8 cellular contexts compared by ENCODE assay signal in genomic region chr22:23376256-23376655, GRCh38.
A peak's percentile ranks its signal among the peaks of the same experiment; 100 is the strongest.
DNase-seq lines count a peak whose midpoint lies in the region; ATAC-seq and TF ChIP-seq lines count a peak whose summit lies in the region.

No MANE protein-coding gene starts in this region.

- peak; percentile 19 for DNase-seq in MG63
- DNase-seq in activated T-helper 2 cell treated with anti-CD3 and anti-CD28 coated beads, Interferon-gamma antibody, Interleukin-2, Interleukin-4, amounts not matched to agents 10 μg/mL and 5 μg/mL and 100 μg/mL, durations not matched to agents 14 hours and 24 hours and 36 hours (ENCODE audit: low spot score) = peak; percentile 18
- DNase-seq in naive thymus-derived CD8-positive, alpha-beta T cell = peak in 1 of 10 donors; percentile 7
- DNase-seq in uterus = no peak
- no peak for DNase-seq in NCI-H128 (lab: John Stamatoyannopoulos, UW; ENCODE audit: unreplicated experiment)
- DNase-seq in cortex of kidney (lab: John Stamatoyannopoulos, UW) = no peak

- no peak overlapping the region for H3K4me3 Mint-ChIP-seq in activated T-helper 2 cell treated with anti-CD3 and anti-CD28 coated beads, Interferon-gamma antibody, Interleukin-2, Interleukin-4, amounts not matched to agents 10 μg/mL and 5 μg/mL and 100 μg/mL, durations not matched to agents 14 hours and 24 hours and 36 hours (ENCODE audit: low read depth)
- H3K4me3 Mint-ChIP-seq in naive thymus-derived CD8-positive, alpha-beta T cell = no peak overlapping the region

- H3K4me1 ChIP-seq in uterus = no peaks in the 10 kb centered on the region

- peaks cover 1% of the 10 kb centered on the region for H3K27me3 Mint-ChIP-seq in activated T-helper 2 cell treated with anti-CD3 and anti-CD28 coated beads, Interferon-gamma antibody, Interleukin-2, Interleukin-4, amounts not matched to agents 10 μg/mL and 5 μg/mL and 100 μg/mL, durations not matched to agents 14 hours and 24 hours and 36 hours (ENCODE audit: low read depth)
- H3K27me3 Mint-ChIP-seq in naive thymus-derived CD8-positive, alpha-beta T cell = peaks cover 0 to 6% (median 0%) of the 10 kb centered on the region in 5 donors

- no peak overlapping the region for H3K4me3 ChIP-seq in GM12875 (ENCODE audit: low read depth, low read length)
- no peak overlapping the region for H3K4me3 ChIP-seq in MG63
- no peak overlapping the region for H3K4me3 ChIP-seq in uterus

- intact Hi-C loops in activated T-helper 2 cell treated with anti-CD3 and anti-CD28 coated beads, Interferon-gamma antibody, Interleukin-2, Interleukin-4, amounts not matched to agents 10 μg/mL and 5 μg/mL and 100 μg/mL, durations not matched to agents 14 hours and 24 hours and 36 hours (cut with micrococcal nuclease) = no loop called here
- intact Hi-C loops in uterus (cut with DNase I; ENCODE audit: low total_unique reads) = no loop called here

- H3K36me3 Mint-ChIP-seq in activated T-helper 2 cell treated with anti-CD3 and anti-CD28 coated beads, Interferon-gamma antibody, Interleukin-2, Interleukin-4, amounts not matched to agents 10 μg/mL and 5 μg/mL and 100 μg/mL, durations not matched to agents 14 hours and 24 hours and 36 hours (ENCODE audit: low read depth) = no peaks in the 10 kb centered on the region
- no peaks in the 10 kb centered on the region for H3K36me3 Mint-ChIP-seq in naive thymus-derived CD8-positive, alpha-beta T cell

- H3K27me3 ChIP-seq in MG63 (no peaks in the 10 kb centered on the region), uterus (no peaks in the 10 kb centered on the region)

- H3K27ac ChIP-seq in uterus = no peak overlapping the region

- TF ChIP-seq POLR2A in uterus (IDR thresholded peaks at IDR 0.05) = no peak

- H3K27ac Mint-ChIP-seq in activated T-helper 2 cell treated with anti-CD3 and anti-CD28 coated beads, Interferon-gamma antibody, Interleukin-2, Interleukin-4, amounts not matched to agents 10 μg/mL and 5 μg/mL and 100 μg/mL, durations not matched to agents 14 hours and 24 hours and 36 hours = no peak overlapping the region
- no peak overlapping the region for H3K27ac Mint-ChIP-seq in naive thymus-derived CD8-positive, alpha-beta T cell

- no peaks in the 10 kb centered on the region for H3K36me3 ChIP-seq in MG63
- no peaks in the 10 kb centered on the region for H3K36me3 ChIP-seq in uterus

- peak; percentile 72 for TF ChIP-seq CTCF in GM12875 (IDR thresholded peaks at IDR 0.05; ENCODE audit: borderline replicate concordance, insufficient read depth, low read depth, low read length)
- TF ChIP-seq CTCF in uterus (IDR thresholded peaks at IDR 0.05) = no peak

- POLR2A ChIA-PET in naive thymus-derived CD8-positive, alpha-beta T cell (lab: Charles Lee) = no interaction called here

- H3K9me3 ChIP-seq in MG63 (no peaks in the 10 kb centered on the region), uterus (no peaks in the 10 kb centered on the region)

- no peaks in the 10 kb centered on the region for H3K9me3 Mint-ChIP-seq in activated T-helper 2 cell treated with anti-CD3 and anti-CD28 coated beads, Interferon-gamma antibody, Interleukin-2, Interleukin-4, amounts not matched to agents 10 μg/mL and 5 μg/mL and 100 μg/mL, durations not matched to agents 14 hours and 24 hours and 36 hours
- no peaks in the 10 kb centered on the region for H3K9me3 Mint-ChIP-seq in naive thymus-derived CD8-positive, alpha-beta T cell

- no peaks in the 10 kb centered on the region for H3K4me1 Mint-ChIP-seq in activated T-helper 2 cell treated with anti-CD3 and anti-CD28 coated beads, Interferon-gamma antibody, Interleukin-2, Interleukin-4, amounts not matched to agents 10 μg/mL and 5 μg/mL and 100 μg/mL, durations not matched to agents 14 hours and 24 hours and 36 hours (ENCODE audit: low read depth)
- H3K4me1 Mint-ChIP-seq in naive thymus-derived CD8-positive, alpha-beta T cell = no peaks in the 10 kb centered on the region

- ATAC-seq in naive thymus-derived CD8-positive, alpha-beta T cell = peak; percentile 33 to 71
- no peak for ATAC-seq in HG02798 (IDR thresholded peaks at IDR 0.05; ENCODE audit: poor library complexity, unreplicated experiment)

Comparison
In these comparisons a context has a peak if more than half of its experiments do, and no peak if none do; other contexts are left out.
1. DNase-seq: peak in MG63 (single experiment) and activated T-helper 2 cell treated with anti-CD3 and anti-CD28 coated beads, Interferon-gamma antibody, Interleukin-2, Interleukin-4, amounts not matched to agents 10 μg/mL and 5 μg/mL and 100 μg/mL, durations not matched to agents 14 hours and 24 hours and 36 hours (single experiment); none in uterus (0 of 2), NCI-H128 (single experiment) and cortex of kidney (single experiment).